In genomic region chr2:64062840-64063239, GRCh38 we compare ENCODE assay signal across 8 cellular contexts. TPM values are rescaled to one million over a fixed set of nuclear protein-coding genes. Genes with fewer than 3 reads are reported as not detected.
A peak's percentile ranks its signal among the peaks of the same experiment; 100 is the strongest.
DNase-seq lines count a peak whose midpoint lies in the region; ATAC-seq and TF ChIP-seq lines count a peak whose summit lies in the region.

No MANE protein-coding gene starts in this region.

- no peak overlapping the region for H3K27ac Mint-ChIP-seq in endothelial cell (ENCODE audit: unreplicated experiment)

- CTCF ChIA-PET in AG04450 (lab: Charles Lee): interaction anchor here (1.4 kb wide), 1 partner anchor 13 kb away, joined by 7 read pairs; no protein-coding TSS in a partner anchor

- ATAC-seq in GM19455 (IDR thresholded peaks at IDR 0.05; ENCODE audit: unreplicated experiment): peak; percentile 61

- H3K4me3 ChIP-seq in AG04450 (ENCODE audit: low read depth, low read length) (no peak overlapping the region), fibroblast of villous mesenchyme (ENCODE audit: low read depth, low read length) (no peak overlapping the region)

- POLR2A ChIA-PET in AG04450 (lab: Yijun Ruan, JAX): no interaction called here

- peaks cover 3% of the 10 kb centered on the region for H3K27me3 Mint-ChIP-seq in endothelial cell (ENCODE audit: unreplicated experiment)

- no peak for TF ChIP-seq CTCF in AG04450 (IDR thresholded peaks at IDR 0.05; ENCODE audit: low read depth, low read length)
- TF ChIP-seq CTCF in fibroblast of villous mesenchyme (IDR thresholded peaks at IDR 0.05; ENCODE audit: insufficient read depth, low read depth, low read length): no peak
- TF ChIP-seq CTCF in endothelial cell (IDR thresholded peaks at IDR 0.05; ENCODE audit: unreplicated experiment): no peak

- no peaks in the 10 kb centered on the region for H3K27me3 ChIP-seq in AG04450 (ENCODE audit: control insufficient read depth, insufficient read depth, low read length)

- peaks cover 11% of the 10 kb centered on the region for H3K4me1 Mint-ChIP-seq in endothelial cell (ENCODE audit: unreplicated experiment)

- H3K9me3 Mint-ChIP-seq in endothelial cell (ENCODE audit: unreplicated experiment): no peaks in the 10 kb centered on the region

- no peak overlapping the region for H3K4me3 Mint-ChIP-seq in endothelial cell (ENCODE audit: unreplicated experiment)

- DNase-seq in AG04450 (ENCODE audit: low read depth, low spot score) (peak; percentile 30), NCI-H774 (lab: John Stamatoyannopoulos, UW) (peak; percentile 48), fibroblast of villous mesenchyme (ENCODE audit: low read depth) (peak; percentile 54), NCI-H1694 treated with DMSO at 0.1 percent for 48 hours (lab: John Stamatoyannopoulos, UW) (no peak), endothelial cell (ENCODE audit: low spot score) (no peak), SKM-1 treated with dmso at 0.1 percent for 144 hours (lab: John Stamatoyannopoulos, UW; ENCODE audit: unreplicated experiment) (no peak), NCI-H2171 (lab: John Stamatoyannopoulos, UW) (no peak)

- no peak overlapping the region for H3K27ac ChIP-seq in AG04450 (ENCODE audit: low read depth, low read length)

- H3K9me3 ChIP-seq in AG04450 (ENCODE audit: control insufficient read depth, insufficient read depth, low read length): no peaks in the 10 kb centered on the region

- peaks cover 5% of the 10 kb centered on the region for H3K36me3 Mint-ChIP-seq in endothelial cell (ENCODE audit: low read depth, unreplicated experiment)

RNA-seq across cellular contexts. Expression of gene VPS54, which starts 43.6 kb away (rescaled TPM):
- 16.1 and 21.9 TPM in 2 replicates for polyA plus RNA-seq in AG04450 (2011; rRNA removed)
- 10.2 and 23.1 TPM in 2 replicates for polyA minus RNA-seq in AG04450 (2011; rRNA and poly(A)+ RNA removed)
- 22.2 and 32.0 TPM in 2 replicates for total RNA-seq in fibroblast of villous mesenchyme
- 13.6 TPM for total RNA-seq in endothelial cell (ENCODE audit: unreplicated experiment)

Comparison
In these comparisons a context has a peak if more than half of its experiments do, and no peak if none do; other contexts are left out.
1. DNase-seq: peak in AG04450 (single experiment), NCI-H774 (single experiment) and fibroblast of villous mesenchyme (single experiment); none in NCI-H1694 treated with DMSO at 0.1 percent for 48 hours (single experiment), endothelial cell (single experiment), SKM-1 treated with dmso at 0.1 percent for 144 hours (single experiment) and NCI-H2171 (single experiment).